8 cellular contexts compared by ENCODE assay signal in the genomic region with DNA sequence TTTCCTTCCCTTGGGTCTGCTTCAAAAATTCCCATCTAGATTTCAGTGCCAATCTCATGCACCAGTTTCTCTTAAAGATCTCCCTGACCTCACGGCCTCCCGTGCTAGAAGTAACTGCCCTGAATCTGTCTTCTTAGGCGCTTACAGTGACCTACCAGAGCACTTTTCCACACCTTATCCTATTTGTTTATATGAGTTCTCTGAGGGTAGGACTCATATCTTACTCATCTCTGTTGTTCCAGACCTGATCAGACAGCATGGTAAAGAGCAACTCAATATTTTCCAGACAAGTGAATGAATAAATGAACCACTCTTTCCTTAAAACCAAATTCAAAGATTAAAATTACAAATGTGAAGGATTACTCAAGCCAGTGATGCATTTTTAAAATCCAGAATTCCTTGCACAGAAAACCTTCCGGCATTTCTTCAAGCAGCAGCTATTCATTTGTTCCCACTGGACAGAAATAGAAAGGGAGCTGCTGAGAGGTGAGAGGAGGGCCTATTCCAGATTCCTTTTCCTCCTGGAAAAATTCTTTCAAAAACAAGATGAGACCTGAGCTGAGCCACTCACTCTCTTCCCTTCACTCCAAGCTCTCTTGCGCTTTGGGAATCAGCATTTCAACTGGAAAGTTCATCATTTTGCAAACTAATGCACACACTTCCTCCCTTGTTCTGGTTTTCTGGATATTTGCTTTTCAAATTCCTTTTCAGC.
DNase-seq lines count a peak whose midpoint lies in the region; ATAC-seq and TF ChIP-seq lines count a peak whose summit lies in the region.

No MANE protein-coding gene starts in this region.

- H3K27me3 Mint-ChIP-seq in T-helper 1 cell treated with Interleukin-12 subunit alpha and Interleukin-12 subunit beta and Interleukin-4 antibody, amounts not matched to agents 30 μg/mL and 1 μg/mL, for 36 hours (ENCODE audit: low read depth), result no peaks in the 10 kb centered on the region
- no peaks in the 10 kb centered on the region for H3K27me3 Mint-ChIP-seq in activated T-helper 1 cell treated with anti-CD3 and anti-CD28 coated beads, Interleukin-12 subunit alpha, Interleukin-12 subunit beta, Interleukin-2, Interleukin-4 antibody, amounts not matched to agents 30 ng/mL and 10 ng/mL and 1 ng/mL, durations not matched to agents 14 hours and 24 hours and 36 hours (ENCODE audit: insufficient read depth)

- H3K9me3 Mint-ChIP-seq in T-helper 1 cell treated with Interleukin-12 subunit alpha and Interleukin-12 subunit beta and Interleukin-4 antibody, amounts not matched to agents 30 μg/mL and 1 μg/mL, for 36 hours, result no peaks in the 10 kb centered on the region
- no peaks in the 10 kb centered on the region for H3K9me3 Mint-ChIP-seq in activated T-helper 1 cell treated with anti-CD3 and anti-CD28 coated beads, Interleukin-12 subunit alpha, Interleukin-12 subunit beta, Interleukin-2, Interleukin-4 antibody, amounts not matched to agents 30 ng/mL and 10 ng/mL and 1 ng/mL, durations not matched to agents 14 hours and 24 hours and 36 hours

- no peak overlapping the region for H3K4me3 ChIP-seq in left lung
- peak overlapping the region in 1 of 4 donors; percentile 38 for H3K4me3 ChIP-seq in stomach

- H3K27ac ChIP-seq in left lung (peak overlapping the region; percentile 30 to 75), stomach (peak overlapping the region in 4 of 5 donors; percentile 30 to 73 (median 65))

- peaks cover 54% of the 10 kb centered on the region for H3K4me1 Mint-ChIP-seq in T-helper 1 cell treated with Interleukin-12 subunit alpha and Interleukin-12 subunit beta and Interleukin-4 antibody, amounts not matched to agents 30 μg/mL and 1 μg/mL, for 36 hours (ENCODE audit: low read depth)
- peaks cover 88% of the 10 kb centered on the region for H3K4me1 Mint-ChIP-seq in activated T-helper 1 cell treated with anti-CD3 and anti-CD28 coated beads, Interleukin-12 subunit alpha, Interleukin-12 subunit beta, Interleukin-2, Interleukin-4 antibody, amounts not matched to agents 30 ng/mL and 10 ng/mL and 1 ng/mL, durations not matched to agents 14 hours and 24 hours and 36 hours (ENCODE audit: low read depth)

- no peak for TF ChIP-seq CTCF in left lung (IDR thresholded peaks at IDR 0.05)
- TF ChIP-seq CTCF in stomach (IDR thresholded peaks at IDR 0.05), result no peak

- H3K27me3 ChIP-seq in left lung (no peaks in the 10 kb centered on the region), stomach (no peaks in the 10 kb centered on the region)

- WGBS in stomach, 5 donors, result 64 to 87% (median 78%) methylated on average over 5 of the region's 5 CpGs

- H3K36me3 ChIP-seq in left lung, result no peaks in the 10 kb centered on the region
- no peaks in the 10 kb centered on the region for H3K36me3 ChIP-seq in stomach

- H3K9me3 ChIP-seq in left lung (no peaks in the 10 kb centered on the region), stomach (no peaks in the 10 kb centered on the region)

- no peak for TF ChIP-seq POLR2A in stomach (IDR thresholded peaks at IDR 0.05)

- ATAC-seq in left lung (no peak), GM21390 (IDR thresholded peaks at IDR 0.05; ENCODE audit: unreplicated experiment) (no peak), HG03025 (IDR thresholded peaks at IDR 0.05; ENCODE audit: low FRiP score, unreplicated experiment) (no peak)

- peak overlapping the region; percentile 95 for H3K27ac Mint-ChIP-seq in T-helper 1 cell treated with Interleukin-12 subunit alpha and Interleukin-12 subunit beta and Interleukin-4 antibody, amounts not matched to agents 30 μg/mL and 1 μg/mL, for 36 hours
- peak overlapping the region; percentile 97 for H3K27ac Mint-ChIP-seq in activated T-helper 1 cell treated with anti-CD3 and anti-CD28 coated beads, Interleukin-12 subunit alpha, Interleukin-12 subunit beta, Interleukin-2, Interleukin-4 antibody, amounts not matched to agents 30 ng/mL and 10 ng/mL and 1 ng/mL, durations not matched to agents 14 hours and 24 hours and 36 hours

- H3K4me1 ChIP-seq in left lung, result peaks cover 15 to 60% of the 10 kb centered on the region in 2 donors
- peaks cover 0 to 43% (median 16%) of the 10 kb centered on the region in 4 donors for H3K4me1 ChIP-seq in stomach

- no peak for TF ChIP-seq EP300 in stomach (IDR thresholded peaks at IDR 0.05)

- DNase-seq in T-helper 1 cell (no peak), left lung (no peak), stomach (no peak), occipital lobe (lab: John Stamatoyannopoulos, UW) (no peak)
- DNase-seq in activated T-helper 1 cell treated with anti-CD3 and anti-CD28 coated beads, Interleukin-12 subunit alpha, Interleukin-12 subunit beta, Interleukin-2, Interleukin-4 antibody, amounts not matched to agents 30 ng/mL and 10 ng/mL and 1 ng/mL, durations not matched to agents 14 hours and 24 hours and 36 hours (ENCODE audit: low spot score), result no peak

- intact Hi-C loops in activated T-helper 1 cell treated with anti-CD3 and anti-CD28 coated beads, Interleukin-12 subunit alpha, Interleukin-12 subunit beta, Interleukin-2, Interleukin-4 antibody, amounts not matched to agents 30 ng/mL and 10 ng/mL and 1 ng/mL, durations not matched to agents 14 hours and 24 hours and 36 hours (cut with micrococcal nuclease), result loop anchor here (1.0 to 10.0 kb wide), 14 partner anchors 12 to 965 kb away; a partner anchor contains a TSS
- intact Hi-C loops in left lung (cut with DNase I) (loop anchor here in 1 of 2 donors (10.0 kb wide), 1 partner anchor 139 kb away; no protein-coding TSS in a partner anchor), stomach (cut with DNase I; ENCODE audit: low total_unique reads) (no loop called here)

- peaks cover 1% of the 10 kb centered on the region for H3K36me3 Mint-ChIP-seq in T-helper 1 cell treated with Interleukin-12 subunit alpha and Interleukin-12 subunit beta and Interleukin-4 antibody, amounts not matched to agents 30 μg/mL and 1 μg/mL, for 36 hours (ENCODE audit: low read depth)
- H3K36me3 Mint-ChIP-seq in activated T-helper 1 cell treated with anti-CD3 and anti-CD28 coated beads, Interleukin-12 subunit alpha, Interleukin-12 subunit beta, Interleukin-2, Interleukin-4 antibody, amounts not matched to agents 30 ng/mL and 10 ng/mL and 1 ng/mL, durations not matched to agents 14 hours and 24 hours and 36 hours (ENCODE audit: low read depth), result peaks cover 11% of the 10 kb centered on the region

- H3K4me3 Mint-ChIP-seq in T-helper 1 cell treated with Interleukin-12 subunit alpha and Interleukin-12 subunit beta and Interleukin-4 antibody, amounts not matched to agents 30 μg/mL and 1 μg/mL, for 36 hours, result peak overlapping the region; percentile 94
- peak overlapping the region; percentile 93 for H3K4me3 Mint-ChIP-seq in activated T-helper 1 cell treated with anti-CD3 and anti-CD28 coated beads, Interleukin-12 subunit alpha, Interleukin-12 subunit beta, Interleukin-2, Interleukin-4 antibody, amounts not matched to agents 30 ng/mL and 10 ng/mL and 1 ng/mL, durations not matched to agents 14 hours and 24 hours and 36 hours
